ENCODE assay signal across 21 cellular contexts in genomic region chr9:80501635-80502034, GRCh38.
DNase-seq lines count a peak whose midpoint lies in the region; ATAC-seq and TF ChIP-seq lines count a peak whose summit lies in the region.
"Had no signal": no experiment of that assay in that cellular context is flagged by ENCODE, and none has a peak within 500 bp of the region (broad histone marks: within the 10 kb centered on the region; RNA-seq: fewer than 3 reads in every experiment).

No MANE protein-coding gene starts in this region.

- H3K4me3 ChIP-seq in lower leg skin (ENCODE audit: low read depth, poor library complexity, severe bottlenecking): no peak overlapping the region
- H3K4me3 ChIP-seq: left ventricle myocardium inferior, prostate gland, skin epidermis, testis had no signal

- DNase-seq in HCEC 1CT (peak; percentile 39), astrocyte of the hippocampus (ENCODE audit: low read depth, low spot score) (peak; percentile 33), fibroblast of peridontal ligament (ENCODE audit: extremely low read depth) (peak; percentile 55), renal cortical epithelial cell (ENCODE audit: low read depth) (peak; percentile 73), lower leg skin (ENCODE audit: low spot score in 2 of 2) (no peak), NCI-H748 (lab: John Stamatoyannopoulos, UW; ENCODE audit: unreplicated experiment) (no peak)
- DNase-seq: activated CD4-positive, alpha-beta T cell treated with anti-CD3 and anti-CD28 coated beads for 1 hour; activated naive CD4-positive, alpha-beta T cell treated with anti-CD3 and anti-CD28 coated beads for 36 hours; activated T-cell treated with anti-CD3 and anti-CD28 coated beads, Interleukin-2, amount 50 U/mL, for 72 hours; CD4-positive, alpha-beta T cell; DMS 273 treated with DMSO at 0.1 percent for 48 hours; GF-D8; left ventricle myocardium inferior; NCI-H1105 treated with DMSO at 0.1 percent for 48 hours; NCI-H510A; testis had no signal

- no peak for TF ChIP-seq POLR2A in lower leg skin (IDR thresholded peaks at IDR 0.05)

- ATAC-seq in HG03025 (IDR thresholded peaks at IDR 0.05; ENCODE audit: low FRiP score, unreplicated experiment) (no peak), esophagus mucosa (no peak)
- ATAC-seq: activated T-cell treated with anti-CD3 and anti-CD28 coated beads, Interleukin-2, amount 50 U/mL, for 72 hours; stimulated activated memory B cell treated with anti-CD40 and anti-IgM and Interleukin-4, amounts not matched to agents 10 μg/mL and 1 μg/mL and 100 μg/mL, for 72 hours had no signal

- no peak for TF ChIP-seq CTCF in lower leg skin (IDR thresholded peaks at IDR 0.05)

- 30 to 36% methylated on average over 3 of the region's 3 CpGs for WGBS in lower leg skin, 2 donors

- intact Hi-C loops in lower leg skin (cut with DNase I; ENCODE audit: low total_unique reads): no loop called here

Comparison
In these comparisons a context has a peak if more than half of its experiments do, and no peak if none do; other contexts are left out.
1. DNase-seq: peak in HCEC 1CT (single experiment), astrocyte of the hippocampus (single experiment), fibroblast of peridontal ligament (single experiment) and renal cortical epithelial cell (single experiment); none in lower leg skin (0 of 2) and NCI-H748 (single experiment).